In genomic region chr10:95243318-95243617, GRCh38 we compare ENCODE assay signal across 16 cellular contexts. TPM values are rescaled to one million over a fixed set of nuclear protein-coding genes. Genes with fewer than 3 reads are reported as not detected.
DNase-seq lines count a peak whose midpoint lies in the region; ATAC-seq and TF ChIP-seq lines count a peak whose summit lies in the region.
"Had no signal": no experiment of that assay in that cellular context is flagged by ENCODE, and none has a peak within 500 bp of the region (broad histone marks: within the 10 kb centered on the region; RNA-seq: fewer than 3 reads in every experiment).

No MANE protein-coding gene starts in this region.

- no peaks in the 10 kb centered on the region for H3K9me2 ChIP-seq in OCI-LY7 (ENCODE audit: insufficient read depth, low read length)

- no peaks in the 10 kb centered on the region for H4K20me1 ChIP-seq in OCI-LY7 (ENCODE audit: insufficient read depth, low read length)

- H3K36me3 ChIP-seq in right atrium auricular region (peaks cover 75% of the 10 kb centered on the region), heart right ventricle (peaks cover 0 to 99% (median 48%) of the 10 kb centered on the region in 9 donors), OCI-LY7 (ENCODE audit: insufficient read depth, low read length) (no peaks in the 10 kb centered on the region)
- H3K36me3 ChIP-seq in effector memory CD4-positive, alpha-beta T cell (ENCODE audit: control insufficient read depth, insufficient read depth, low read length), result no peaks in the 10 kb centered on the region

- no peak for ATAC-seq in heart right ventricle

- H3K27me3 Mint-ChIP-seq in glutamatergic neuron (ENCODE audit: unreplicated experiment) (no peaks in the 10 kb centered on the region), nephron progenitor cell (ENCODE audit: low read depth, poor library complexity) (peaks cover 2% of the 10 kb centered on the region)

- no peaks in the 10 kb centered on the region for H3K79me2 ChIP-seq in OCI-LY7 (ENCODE audit: insufficient read depth, low read depth, low read length)

- no peak overlapping the region for H2AFZ ChIP-seq in OCI-LY7 (ENCODE audit: low read length)

- H3K4me3 Mint-ChIP-seq in glutamatergic neuron (ENCODE audit: unreplicated experiment) (no peak overlapping the region), nephron progenitor cell (no peak overlapping the region)
- H3K4me3 Mint-ChIP-seq: CD4-positive, alpha-beta memory T cell had no signal

- no peak overlapping the region for H3K4me3 ChIP-seq in right atrium auricular region
- no peak overlapping the region for H3K4me3 ChIP-seq in heart right ventricle
- no peak overlapping the region for H3K4me3 ChIP-seq in OCI-LY7 (ENCODE audit: low read depth, low read length, poor library complexity, severe bottlenecking)
- no peak overlapping the region for H3K4me3 ChIP-seq in effector memory CD4-positive, alpha-beta T cell (ENCODE audit: insufficient read depth, low read depth, low read length, poor library complexity, severe bottlenecking)
- H3K4me3 ChIP-seq: MG63 had no signal

- no peak overlapping the region for H3K27ac ChIP-seq in right atrium auricular region
- H3K27ac ChIP-seq in heart right ventricle, result peak overlapping the region in 1 of 10 donors; percentile 0
- peak overlapping the region; percentile 19 for H3K27ac ChIP-seq in OCI-LY7 (ENCODE audit: low read depth, low read length, poor library complexity, severe bottlenecking)
- H3K27ac ChIP-seq in effector memory CD4-positive, alpha-beta T cell (ENCODE audit: insufficient read depth, low read length, poor library complexity, severe bottlenecking), result no peak overlapping the region

- DNase-seq in right atrium auricular region (ENCODE audit: low spot score), result peak; percentile 44
- no peak for DNase-seq in heart right ventricle
- no peak for DNase-seq in OCI-LY7 (ENCODE audit: low spot score)
- DNase-seq in glutamatergic neuron, result no peak
- DNase-seq in effector memory CD4-positive, alpha-beta T cell, result no peak
- no peak for DNase-seq in middle frontal gyrus (ENCODE audit: extremely low spot score, low spot score)
- DNase-seq in nephron progenitor cell, result no peak
- DNase-seq in NK-92 (lab: John Stamatoyannopoulos, UW; ENCODE audit: unreplicated experiment), result no peak
- DNase-seq: CD4-positive, alpha-beta memory T cell; GDM1; NCI-H1105 treated with DMSO at 0.1 percent for 48 hours; NCI-H187; NCI-H2171; NCI-H774 had no signal

- H3K36me3 Mint-ChIP-seq in glutamatergic neuron (ENCODE audit: unreplicated experiment) (no peaks in the 10 kb centered on the region), nephron progenitor cell (ENCODE audit: low read depth) (peaks cover 39% of the 10 kb centered on the region)
- H3K36me3 Mint-ChIP-seq: CD4-positive, alpha-beta memory T cell had no signal

- no peaks in the 10 kb centered on the region for H3K9me3 ChIP-seq in right atrium auricular region
- peaks cover 0 to 5% (median 0%) of the 10 kb centered on the region in 11 donors for H3K9me3 ChIP-seq in heart right ventricle
- H3K9me3 ChIP-seq in OCI-LY7 (ENCODE audit: low read length), result no peaks in the 10 kb centered on the region
- H3K9me3 ChIP-seq in effector memory CD4-positive, alpha-beta T cell (ENCODE audit: control insufficient read depth, low read length), result no peaks in the 10 kb centered on the region
- H3K9me3 ChIP-seq: MG63 had no signal

- H3K4me2 ChIP-seq in OCI-LY7 (ENCODE audit: low read length), result peak overlapping the region; percentile 10; the same call in 1 of the 2 replicates

- TF ChIP-seq CTCF in right atrium auricular region (IDR thresholded peaks at IDR 0.05), result no peak
- no peak for TF ChIP-seq CTCF in heart right ventricle (IDR thresholded peaks at IDR 0.05)
- TF ChIP-seq CTCF in OCI-LY7 (conservative IDR thresholded peaks at IDR 0.05; ENCODE audit: low read length), result peak; percentile 57; the same call in 1 of the 2 replicates
- TF ChIP-seq CTCF in glutamatergic neuron (IDR thresholded peaks at IDR 0.05; ENCODE audit: partially characterized antibody, unreplicated experiment), result peak; percentile 2
- TF ChIP-seq CTCF in nephron progenitor cell (IDR thresholded peaks at IDR 0.05), result no peak

- H3K9me3 Mint-ChIP-seq in glutamatergic neuron (ENCODE audit: unreplicated experiment) (no peaks in the 10 kb centered on the region), nephron progenitor cell (peaks cover 7% of the 10 kb centered on the region)

- 72 to 80% methylated on average over 3 of the region's 3 CpGs for WGBS in heart right ventricle, 2 donors

- H3K27ac Mint-ChIP-seq in glutamatergic neuron (ENCODE audit: unreplicated experiment), result no peak overlapping the region
- no peak overlapping the region for H3K27ac Mint-ChIP-seq in nephron progenitor cell
- H3K27ac Mint-ChIP-seq: CD4-positive, alpha-beta memory T cell had no signal

- POLR2A ChIA-PET in OCI-LY7 (lab: Charles Lee), result interaction anchor here (1.0 to 6.2 kb wide), 10 partner anchors 8 to 131 kb away, joined by 3 to 85 read pairs (median 4); no protein-coding TSS in a partner anchor

- intact Hi-C loops in heart right ventricle (cut with DNase I), result loop anchor here in 3 of 10 donors (10.0 kb wide), 1 partner anchor 362 kb away; no protein-coding TSS in a partner anchor
- intact Hi-C loops in OCI-LY7 (cut with micrococcal nuclease; ENCODE audit: unreplicated experiment), result loop anchor here (1.0 kb wide), 3 partner anchors 35 to 110 kb away; no protein-coding TSS in a partner anchor

- BruUV-seq in OCI-LY7 (replicated peaks; lab: Mats Ljungman, UMichigan), result no TSS peak

- H3K4me1 ChIP-seq in right atrium auricular region (peaks cover 0 to 24% of the 10 kb centered on the region in 2 donors), heart right ventricle (peaks cover 10 to 31% (median 18%) of the 10 kb centered on the region in 9 donors), OCI-LY7 (ENCODE audit: insufficient read depth, low read length, poor library complexity, severe bottlenecking) (peaks cover 66% of the 10 kb centered on the region)
- H3K4me1 ChIP-seq in effector memory CD4-positive, alpha-beta T cell (ENCODE audit: control insufficient read depth, insufficient read depth, low read length, poor library complexity, severe bottlenecking), result no peaks in the 10 kb centered on the region

- H3K27me3 ChIP-seq in right atrium auricular region (no peaks in the 10 kb centered on the region), heart right ventricle (no peaks in the 10 kb centered on the region)
- no peaks in the 10 kb centered on the region for H3K27me3 ChIP-seq in effector memory CD4-positive, alpha-beta T cell (replicated peaks; ENCODE audit: control insufficient read depth, insufficient read depth, low read length, poor library complexity, severe bottlenecking)
- H3K27me3 ChIP-seq: MG63 had no signal

- CTCF ChIA-PET in OCI-LY7 (lab: Charles Lee; ENCODE audit: unreplicated experiment), result interaction anchor here (0.7 to 2.5 kb wide), 6 partner anchors 52 to 127 kb away, joined by 4 to 9 read pairs (median 6); no protein-coding TSS in a partner anchor

- H3K4me1 Mint-ChIP-seq in glutamatergic neuron (ENCODE audit: low read depth, unreplicated experiment) (no peaks in the 10 kb centered on the region), nephron progenitor cell (peaks cover 18% of the 10 kb centered on the region)
- H3K4me1 Mint-ChIP-seq: CD4-positive, alpha-beta memory T cell had no signal

RNA-seq across cellular contexts. Expression of gene PDLIM1, which starts 47.5 kb away (rescaled TPM):
- total RNA-seq in right atrium auricular region (100 to 1,000 TPM; 126 to 130 TPM), heart right ventricle (100 to 1,000 TPM; 201 to 467 (median 347) TPM), OCI-LY7 (2022) (103 and 105 TPM in 2 replicates), glutamatergic neuron (ENCODE audit: unreplicated experiment) (6.4 TPM)
- 100 to 1,000 TPM; 152 to 247 TPM for polyA plus RNA-seq in heart right ventricle
- total RNA-seq in OCI-LY7 (2014; rRNA removed; shearing (Covaris generic)), result 22.3 and 23.1 TPM in 2 replicates

RNA-seq across cellular contexts. Expression of gene ACSM6, which starts 49.2 kb away (rescaled TPM):
- total RNA-seq in right atrium auricular region, result not detected
- not detected for total RNA-seq in heart right ventricle
- polyA plus RNA-seq in heart right ventricle, result not detected
- not detected in 2 replicates for total RNA-seq in OCI-LY7 (2014; rRNA removed; shearing (Covaris generic))
- total RNA-seq in OCI-LY7 (2022), result not detected in 2 replicates
- total RNA-seq in glutamatergic neuron (ENCODE audit: unreplicated experiment), result not detected
- total RNA-seq: CD4-positive, alpha-beta memory T cell; NCI-H460 had no signal
- polyA plus RNA-seq: CD4-positive, alpha-beta memory T cell had no signal

Comparison
In these comparisons a context has a peak if more than half of its experiments do, and no peak if none do; other contexts are left out.
1. CTCF ChIP-seq: peak in OCI-LY7 (single experiment) and glutamatergic neuron (single experiment); none in right atrium auricular region (0 of 2), heart right ventricle (0 of 9) and nephron progenitor cell (single experiment).